In genomic region chr5:108617467-108618435, GRCh38 we compare ENCODE assay signal across 19 cellular contexts.
"Had no signal": no experiment of that assay in that cellular context is flagged by ENCODE, and none has a peak within 500 bp of the region (broad histone marks: within the 10 kb centered on the region; RNA-seq: fewer than 3 reads in every experiment).

No MANE protein-coding gene starts in this region.

- H3K4me3 Mint-ChIP-seq: activated CD4-positive, alpha-beta memory T cell treated with anti-CD3 and anti-CD28 coated beads, Interleukin-2, amount 10 ng/mL, durations not matched to agents 7 days and 5 days; activated CD4-positive, alpha-beta T cell treated with anti-CD3 and anti-CD28 coated beads for 36 hours; activated CD8-positive, alpha-beta memory T cell treated with anti-CD3 and anti-CD28 coated beads, Interleukin-2, amount 10 ng/mL, durations not matched to agents 7 days and 5 days; activated naive CD8-positive, alpha-beta T cell treated with anti-CD3 and anti-CD28 coated beads, Interleukin-2, amount 10 ng/mL, durations not matched to agents 7 days and 5 days; activated T-helper 17 cell treated with anti-CD3 and anti-CD28 coated beads, Interleukin-2, amount 50 U/mL, for 72 hours; effector memory CD8-positive, alpha-beta T cell; nephron progenitor cell; stimulated activated naive CD8-positive, alpha-beta T cell treated with anti-CD3 and anti-CD28 coated beads, Interleukin-15, Interleukin-2, amounts not matched to agents 100 ng/mL and 50 ng/mL, for 24 hours had no signal

- ATAC-seq: activated CD4-positive, alpha-beta T cell treated with anti-CD3 and anti-CD28 coated beads for 36 hours; activated CD8-positive, alpha-beta memory T cell treated with anti-CD3 and anti-CD28 coated beads, Interleukin-2, amount 10 ng/mL, durations not matched to agents 7 days and 5 days; activated T-helper 17 cell treated with anti-CD3 and anti-CD28 coated beads, Interleukin-2, amount 50 U/mL, for 72 hours; effector memory CD8-positive, alpha-beta T cell; left lobe of liver; right cardiac atrium had no signal

- H3K27ac Mint-ChIP-seq: activated CD4-positive, alpha-beta memory T cell treated with anti-CD3 and anti-CD28 coated beads, Interleukin-2, amount 10 ng/mL, durations not matched to agents 7 days and 5 days; activated CD4-positive, alpha-beta T cell treated with anti-CD3 and anti-CD28 coated beads for 36 hours; activated CD8-positive, alpha-beta memory T cell treated with anti-CD3 and anti-CD28 coated beads, Interleukin-2, amount 10 ng/mL, durations not matched to agents 7 days and 5 days; activated naive CD8-positive, alpha-beta T cell treated with anti-CD3 and anti-CD28 coated beads, Interleukin-2, amount 10 ng/mL, durations not matched to agents 7 days and 5 days; activated T-helper 17 cell treated with anti-CD3 and anti-CD28 coated beads, Interleukin-2, amount 50 U/mL, for 72 hours; effector memory CD8-positive, alpha-beta T cell; nephron progenitor cell; progenitor cell of endocrine pancreas; stimulated activated naive CD8-positive, alpha-beta T cell treated with anti-CD3 and anti-CD28 coated beads, Interleukin-15, Interleukin-2, amounts not matched to agents 100 ng/mL and 50 ng/mL, for 24 hours had no signal

- H3K36me3 Mint-ChIP-seq: activated CD8-positive, alpha-beta memory T cell treated with anti-CD3 and anti-CD28 coated beads, Interleukin-2, amount 10 ng/mL, durations not matched to agents 7 days and 5 days; activated naive CD8-positive, alpha-beta T cell treated with anti-CD3 and anti-CD28 coated beads, Interleukin-2, amount 10 ng/mL, durations not matched to agents 7 days and 5 days had no signal

- H3K9me3 Mint-ChIP-seq: activated CD4-positive, alpha-beta memory T cell treated with anti-CD3 and anti-CD28 coated beads, Interleukin-2, amount 10 ng/mL, durations not matched to agents 7 days and 5 days; activated naive CD8-positive, alpha-beta T cell treated with anti-CD3 and anti-CD28 coated beads, Interleukin-2, amount 10 ng/mL, durations not matched to agents 7 days and 5 days; activated T-helper 17 cell treated with anti-CD3 and anti-CD28 coated beads, Interleukin-2, amount 50 U/mL, for 72 hours; effector memory CD8-positive, alpha-beta T cell; stimulated activated naive CD8-positive, alpha-beta T cell treated with anti-CD3 and anti-CD28 coated beads, Interleukin-15, Interleukin-2, amounts not matched to agents 100 ng/mL and 50 ng/mL, for 24 hours had no signal

- H3K27me3 Mint-ChIP-seq: progenitor cell of endocrine pancreas had no signal

- DNase-seq: activated CD4-positive, alpha-beta memory T cell treated with anti-CD3 and anti-CD28 coated beads, Interleukin-2, amount 10 ng/mL, durations not matched to agents 7 days and 5 days; activated CD4-positive, alpha-beta T cell treated with anti-CD3 and anti-CD28 coated beads for 36 hours; activated CD8-positive, alpha-beta memory T cell treated with anti-CD3 and anti-CD28 coated beads, Interleukin-2, amount 10 ng/mL, durations not matched to agents 7 days and 5 days; activated naive CD4-positive, alpha-beta T cell; activated naive CD8-positive, alpha-beta T cell treated with anti-CD3 and anti-CD28 coated beads, Interleukin-2, amount 10 ng/mL, durations not matched to agents 7 days and 5 days; amygdala; effector memory CD8-positive, alpha-beta T cell; foreskin melanocyte; glutamatergic neuron; hippocampal formation; kidney; nephron progenitor cell; right cardiac atrium; stimulated activated CD4-positive, alpha-beta T cell treated with anti-CD3 and anti-CD28 coated beads, Interleukin-2, amount 100 ng/mL, for 48 hours; uterus had no signal

- H3K4me1 Mint-ChIP-seq: activated CD4-positive, alpha-beta memory T cell treated with anti-CD3 and anti-CD28 coated beads, Interleukin-2, amount 10 ng/mL, durations not matched to agents 7 days and 5 days; activated CD4-positive, alpha-beta T cell treated with anti-CD3 and anti-CD28 coated beads for 36 hours; activated CD8-positive, alpha-beta memory T cell treated with anti-CD3 and anti-CD28 coated beads, Interleukin-2, amount 10 ng/mL, durations not matched to agents 7 days and 5 days; activated naive CD8-positive, alpha-beta T cell treated with anti-CD3 and anti-CD28 coated beads, Interleukin-2, amount 10 ng/mL, durations not matched to agents 7 days and 5 days; activated T-helper 17 cell treated with anti-CD3 and anti-CD28 coated beads, Interleukin-2, amount 50 U/mL, for 72 hours; nephron progenitor cell had no signal
